In genomic region chr3:13546667-13547171, GRCh38 we compare ENCODE assay signal across 12 cellular contexts. TPM values are rescaled to one million over a fixed set of nuclear protein-coding genes. Genes with fewer than 3 reads are reported as not detected.
DNase-seq lines count a peak whose midpoint lies in the region; TF ChIP-seq lines count a peak whose summit lies in the region.
"Had no signal": no experiment of that assay in that cellular context is flagged by ENCODE, and none has a peak within 500 bp of the region (broad histone marks: within the 10 kb centered on the region; RNA-seq: fewer than 3 reads in every experiment).

No MANE protein-coding gene starts in this region.

- peaks cover 35% of the 10 kb centered on the region for H3K27me3 ChIP-seq in neural progenitor cell

- no peaks in the 10 kb centered on the region for H3K79me2 ChIP-seq in neural progenitor cell (ENCODE audit: low read depth)

- TF ChIP-seq CTCF in fibroblast of villous mesenchyme (IDR thresholded peaks at IDR 0.05; ENCODE audit: insufficient read depth, low read depth, low read length) (no peak), neural progenitor cell (IDR thresholded peaks at IDR 0.05) (no peak)

- no peak overlapping the region for H3K4me3 Mint-ChIP-seq in neural progenitor cell
- H3K4me3 Mint-ChIP-seq: activated naive CD8-positive, alpha-beta T cell treated with anti-CD3 and anti-CD28 coated beads, Interleukin-2, amount 50 U/mL, for 24 hours had no signal

- H3K4me3 ChIP-seq in fibroblast of villous mesenchyme (ENCODE audit: low read depth, low read length) (no peak overlapping the region), neural progenitor cell (no peak overlapping the region)

- peaks cover 38% of the 10 kb centered on the region for H3K4me1 Mint-ChIP-seq in neural progenitor cell

- H3K27ac ChIP-seq in neural progenitor cell = no peak overlapping the region
- H3K27ac ChIP-seq: C4-2B had no signal

- DNase-seq in EL (peak; percentile 85), RPMI7951 (ENCODE audit: low read depth) (peak; percentile 79), fibroblast of villous mesenchyme (ENCODE audit: low read depth) (peak; percentile 87), neural progenitor cell (ENCODE audit: low spot score) (peak; percentile 40), HEK293T (ENCODE audit: extremely low spot score) (no peak), HCEC 1CT (no peak), NCI-H2081 treated with DMSO at 0.1 percent for 48 hours (lab: John Stamatoyannopoulos, UW) (no peak), T-helper 1 cell (no peak)
- DNase-seq: activated naive CD8-positive, alpha-beta T cell treated with anti-CD3 and anti-CD28 coated beads, Interleukin-2, amount 50 U/mL, for 24 hours; substantia nigra had no signal

- H3K9me3 ChIP-seq in neural progenitor cell (ENCODE audit: low read depth) = no peaks in the 10 kb centered on the region

- H3K36me3 Mint-ChIP-seq in neural progenitor cell = no peaks in the 10 kb centered on the region

- POLR2A ChIA-PET in HEK293T (lab: Yijun Ruan, JAX) = no interaction called here

- H3K9ac ChIP-seq in neural progenitor cell = no peak overlapping the region

- no peaks in the 10 kb centered on the region for H4K20me1 ChIP-seq in neural progenitor cell (ENCODE audit: low read depth)

- peaks cover 2% of the 10 kb centered on the region for H3K9me3 Mint-ChIP-seq in neural progenitor cell

- CTCF ChIA-PET in HEK293T (lab: Yijun Ruan, JAX) = interaction anchor here (1.0 kb wide), 1 partner anchor 12 kb away, joined by 3 read pairs; no protein-coding TSS in a partner anchor

- peaks cover 16% of the 10 kb centered on the region for H3F3A ChIP-seq in neural progenitor cell (ENCODE audit: low read depth)

- no peaks in the 10 kb centered on the region for H3K36me3 ChIP-seq in neural progenitor cell

- peaks cover 17% of the 10 kb centered on the region for H3K27me3 Mint-ChIP-seq in neural progenitor cell (ENCODE audit: insufficient read depth, low read depth)

- no peaks in the 10 kb centered on the region for H3K4me1 ChIP-seq in neural progenitor cell

- H3K27ac Mint-ChIP-seq in neural progenitor cell = peak overlapping the region; percentile 69
- H3K27ac Mint-ChIP-seq: activated naive CD8-positive, alpha-beta T cell treated with anti-CD3 and anti-CD28 coated beads, Interleukin-2, amount 50 U/mL, for 24 hours had no signal

- no peak overlapping the region for H2AFZ ChIP-seq in neural progenitor cell (replicated peaks)

- no peak overlapping the region for H3K4me2 ChIP-seq in neural progenitor cell

TF ChIP-seq in HEK293T, 16 proteins besides CTCF, POLR2A, EP300 and RAD21:
- TF ChIP-seq ELF4 (IDR thresholded peaks at IDR 0.05) (no peak), FOXK2 (IDR thresholded peaks at IDR 0.05) (no peak), L3MBTL2 (conservative IDR thresholded peaks at IDR 0.05) (no peak), SP1 (IDR thresholded peaks at IDR 0.05) (no peak)

RNA-seq across cellular contexts. Expression of gene FBLN2, which starts 2.2 kb away (rescaled TPM):
- total RNA-seq in RPMI7951 (2014; rRNA removed; shearing (Covaris generic)) = 52.7 and 55.9 TPM in 2 replicates
- total RNA-seq in fibroblast of villous mesenchyme = 30.2 and 50.6 TPM in 2 replicates
- total RNA-seq in neural progenitor cell (ENCODE audit: low replicate concordance) = 15.0 and 15.9 TPM in 2 replicates
- total RNA-seq: T-helper 2 cell treated with Interferon-gamma antibody and Interleukin-4, amounts not matched to agents 100 ng/mL and 5 ng/mL, for 36 hours had no signal

Comparison
In these comparisons a context has a peak if more than half of its experiments do, and no peak if none do; other contexts are left out.
1. DNase-seq: peak in EL (single experiment), RPMI7951 (single experiment), fibroblast of villous mesenchyme (single experiment) and neural progenitor cell (single experiment); none in HEK293T (single experiment), HCEC 1CT (single experiment), NCI-H2081 treated with DMSO at 0.1 percent for 48 hours (single experiment) and T-helper 1 cell (0 of 5).